Comparison of ENCODE assay signal across 11 cellular contexts in the genomic region with DNA sequence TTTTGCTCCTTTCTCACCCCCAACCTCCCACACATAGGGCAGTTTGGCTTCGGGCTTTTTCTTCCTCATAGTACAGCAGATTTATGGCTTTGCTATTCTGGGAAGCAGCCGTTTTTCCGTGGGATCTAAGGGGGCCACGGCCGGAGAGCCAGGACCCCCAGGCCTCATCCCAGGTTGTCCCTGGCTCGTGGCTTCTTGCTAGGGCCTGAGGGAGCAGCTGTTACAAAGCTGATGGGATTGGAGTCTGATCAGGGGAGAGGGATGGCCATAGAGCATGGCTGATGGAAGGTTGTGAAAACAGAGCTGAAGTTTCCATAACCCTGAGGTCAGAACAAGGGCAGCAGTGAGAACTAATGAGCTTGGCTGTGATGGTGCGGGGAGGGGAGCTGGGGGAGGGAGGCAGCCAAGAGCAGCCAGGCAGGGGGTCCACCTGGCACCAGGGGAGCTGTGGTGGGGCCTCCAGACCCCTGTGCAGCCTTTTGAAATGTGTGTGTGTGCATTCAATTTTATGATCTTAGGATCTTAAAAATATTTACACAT.
DNase-seq lines count a peak whose midpoint lies in the region; ATAC-seq and TF ChIP-seq lines count a peak whose summit lies in the region.
"Had no signal": no experiment of that assay in that cellular context is flagged by ENCODE, and none has a peak within 500 bp of the region (broad histone marks: within the 10 kb centered on the region; RNA-seq: fewer than 3 reads in every experiment).

No MANE protein-coding gene starts in this region.

- H3K9me3 ChIP-seq in mammary epithelial cell (replicated peaks; ENCODE audit: insufficient read depth, low read length) (no peaks in the 10 kb centered on the region), right lobe of liver (no peaks in the 10 kb centered on the region), tibial nerve (no peaks in the 10 kb centered on the region), OCI-LY7 (ENCODE audit: low read length) (no peaks in the 10 kb centered on the region)
- no peaks in the 10 kb centered on the region for H3K9me3 ChIP-seq in CD8-positive, alpha-beta T cell (ENCODE audit: low read length)

- peaks cover 2% of the 10 kb centered on the region for H3K27me3 Mint-ChIP-seq in CD8-positive, alpha-beta T cell (ENCODE audit: low read depth)

- peak overlapping the region; percentile 54 for H2AFZ ChIP-seq in mammary epithelial cell (ENCODE audit: low read depth, low read length)
- no peak overlapping the region for H2AFZ ChIP-seq in OCI-LY7 (ENCODE audit: low read length)

- no peaks in the 10 kb centered on the region for H3K79me2 ChIP-seq in mammary epithelial cell (ENCODE audit: insufficient read depth, low read length)
- no peaks in the 10 kb centered on the region for H3K79me2 ChIP-seq in OCI-LY7 (ENCODE audit: insufficient read depth, low read depth, low read length)

- intact Hi-C loops in mammary epithelial cell (cut with micrococcal nuclease) (no loop called here), right lobe of liver (cut with DNase I) (no loop called here), OCI-LY7 (cut with micrococcal nuclease; ENCODE audit: unreplicated experiment) (no loop called here)
- intact Hi-C loops in CD8-positive, alpha-beta T cell (cut with DNase I, micrococcal nuclease) = no loop called here

- TF ChIP-seq POLR2A in right lobe of liver (IDR thresholded peaks at IDR 0.05) = no peak
- no peak for TF ChIP-seq POLR2A in tibial nerve (IDR thresholded peaks at IDR 0.05)

- DNase-seq in NCI-H2171 treated with DMSO at 0.1 percent for 48 hours (lab: John Stamatoyannopoulos, UW) (peak; percentile 55), NCI-H2171 (lab: John Stamatoyannopoulos, UW) (no peak), mammary epithelial cell (no peak), right lobe of liver (no peak), tibial nerve (ENCODE audit: low spot score in 2 of 2) (no peak), OCI-LY7 (ENCODE audit: low spot score) (no peak)
- DNase-seq in CD8-positive, alpha-beta T cell = no peak
- DNase-seq: ACHN; effector memory CD4-positive, alpha-beta T cell; T-cell had no signal

- ATAC-seq in right lobe of liver (peak; percentile 38 to 70 (median 60)), HG02571 (IDR thresholded peaks at IDR 0.05; ENCODE audit: unreplicated experiment) (no peak)
- no peak for ATAC-seq in CD8-positive, alpha-beta T cell
- ATAC-seq: T-cell had no signal

- H3K4me3 ChIP-seq in mammary epithelial cell (replicated peaks in 1 of 3; ENCODE audit: insufficient read depth in 1 of 3, low read depth in 2 of 3, low read length in 3 of 3) (no peak overlapping the region), right lobe of liver (peak overlapping the region; percentile 33 to 52 (median 42)), tibial nerve (peak overlapping the region in 2 of 4 donors; percentile 4 to 42), OCI-LY7 (ENCODE audit: low read depth, low read length, poor library complexity, severe bottlenecking) (no peak overlapping the region)
- no peak overlapping the region for H3K4me3 ChIP-seq in CD8-positive, alpha-beta T cell (ENCODE audit: low read depth, low read length)

- H3K4me2 ChIP-seq in mammary epithelial cell (ENCODE audit: insufficient read depth, low read depth, low read length) = peak overlapping the region; percentile 63
- no peak overlapping the region for H3K4me2 ChIP-seq in OCI-LY7 (ENCODE audit: low read length)

- H3K27ac ChIP-seq in mammary epithelial cell (ENCODE audit: insufficient read depth, low read depth, low read length) (no peak overlapping the region), right lobe of liver (peak overlapping the region; percentile 12 to 69 (median 55)), tibial nerve (peak overlapping the region in 3 of 4 donors; percentile 13 to 54 (median 47)), OCI-LY7 (ENCODE audit: low read depth, low read length, poor library complexity, severe bottlenecking) (no peak overlapping the region)
- no peak overlapping the region for H3K27ac ChIP-seq in CD8-positive, alpha-beta T cell (ENCODE audit: low read depth, low read length)

- H3K9me3 Mint-ChIP-seq in CD8-positive, alpha-beta T cell = no peaks in the 10 kb centered on the region
- H3K9me3 Mint-ChIP-seq: T-cell had no signal

- POLR2A ChIA-PET in OCI-LY7 (lab: Charles Lee) = interaction anchor here (0.5 kb wide), 1 partner anchor 31 kb away, joined by 3 read pairs; no protein-coding TSS in a partner anchor
- POLR2A ChIA-PET in CD8-positive, alpha-beta T cell (lab: Charles Lee) = no interaction called here

- H3K4me1 Mint-ChIP-seq in CD8-positive, alpha-beta T cell (ENCODE audit: low read depth) = no peaks in the 10 kb centered on the region

- dilution Hi-C loops in mammary epithelial cell (cut with HindIII; ENCODE audit: low sequenced_read_pairs) = no loop called here

- CTCF ChIA-PET in mammary epithelial cell (lab: Charles Lee; ENCODE audit: low non-redundant PET) (no interaction called here), OCI-LY7 (lab: Charles Lee; ENCODE audit: unreplicated experiment) (interaction anchor here (1.0 kb wide), 1 partner anchor 26 kb away, joined by 4 read pairs; no protein-coding TSS in a partner anchor)
- CTCF ChIA-PET in CD8-positive, alpha-beta T cell (lab: Charles Lee) = no interaction called here

- 15% methylated on average over 7 of the region's 7 CpGs for WGBS in mammary epithelial cell (ENCODE audit: low coverage, missing lambda C conversion rate)
- 18% methylated on average over 7 of the region's 7 CpGs for WGBS in right lobe of liver (ENCODE audit: insufficient coverage, low coverage, low lambda C conversion rate, missing lambda C conversion rate)
- WGBS in tibial nerve, 2 donors = 16 to 18% methylated on average over 7 of the region's 7 CpGs

- no peaks in the 10 kb centered on the region for H3K27me3 ChIP-seq in mammary epithelial cell (ENCODE audit: insufficient read depth, low read length)
- no peaks in the 10 kb centered on the region for H3K27me3 ChIP-seq in right lobe of liver
- no peaks in the 10 kb centered on the region for H3K27me3 ChIP-seq in tibial nerve
- H3K27me3 ChIP-seq in CD8-positive, alpha-beta T cell (ENCODE audit: insufficient read depth, low read length) = no peaks in the 10 kb centered on the region

- H3K36me3 Mint-ChIP-seq in CD8-positive, alpha-beta T cell = no peaks in the 10 kb centered on the region
- H3K36me3 Mint-ChIP-seq: T-cell had no signal

- BruUV-seq in mammary epithelial cell (replicated peaks; lab: Mats Ljungman, UMichigan) (no TSS peak), OCI-LY7 (replicated peaks; lab: Mats Ljungman, UMichigan) (no TSS peak)

- TF ChIP-seq CTCF in mammary epithelial cell (conservative IDR thresholded peaks at IDR 0.05 in 1 of 2, IDR thresholded peaks at IDR 0.05 in 1 of 2; ENCODE audit: extremely low read depth in 1 of 2, insufficient read depth in 1 of 2, low read depth in 1 of 2, low read length in 2 of 2) (no peak), right lobe of liver (IDR thresholded peaks at IDR 0.05) (no peak), tibial nerve (IDR thresholded peaks at IDR 0.05) (no peak), OCI-LY7 (conservative IDR thresholded peaks at IDR 0.05; ENCODE audit: low read length) (no peak)
- no peak for TF ChIP-seq CTCF in CD8-positive, alpha-beta T cell (IDR thresholded peaks at IDR 0.05)

- H4K20me1 ChIP-seq in mammary epithelial cell (ENCODE audit: insufficient read depth, low read length) = no peaks in the 10 kb centered on the region
- no peaks in the 10 kb centered on the region for H4K20me1 ChIP-seq in OCI-LY7 (ENCODE audit: insufficient read depth, low read length)

- H3K4me3 Mint-ChIP-seq in CD8-positive, alpha-beta T cell = no peak overlapping the region
- H3K4me3 Mint-ChIP-seq: T-cell had no signal

- H3K4me1 ChIP-seq in mammary epithelial cell (ENCODE audit: insufficient read depth, low read length) (no peaks in the 10 kb centered on the region), right lobe of liver (peaks cover 0 to 17% (median 0%) of the 10 kb centered on the region in 4 donors), tibial nerve (peaks cover 0 to 19% (median 9%) of the 10 kb centered on the region in 4 donors), OCI-LY7 (ENCODE audit: insufficient read depth, low read length, poor library complexity, severe bottlenecking) (no peaks in the 10 kb centered on the region)
- no peaks in the 10 kb centered on the region for H3K4me1 ChIP-seq in CD8-positive, alpha-beta T cell (ENCODE audit: insufficient read depth, low read length)

- H3K36me3 ChIP-seq in mammary epithelial cell (ENCODE audit: insufficient read depth, low read length) (no peaks in the 10 kb centered on the region), right lobe of liver (no peaks in the 10 kb centered on the region), tibial nerve (no peaks in the 10 kb centered on the region), OCI-LY7 (ENCODE audit: insufficient read depth, low read length) (no peaks in the 10 kb centered on the region)
- H3K36me3 ChIP-seq in CD8-positive, alpha-beta T cell (ENCODE audit: insufficient read depth, low read length) = no peaks in the 10 kb centered on the region

- H3K9ac ChIP-seq in mammary epithelial cell (ENCODE audit: insufficient read depth, low read length) = no peak overlapping the region

- in situ Hi-C loops in mammary epithelial cell (cut with MboI; ENCODE audit: low sequenced_read_pairs in 2 of 2) = no loop called here

- no peak for TF ChIP-seq EP300 in tibial nerve (IDR thresholded peaks at IDR 0.05)

- H3K9me2 ChIP-seq in OCI-LY7 (ENCODE audit: insufficient read depth, low read length) = no peaks in the 10 kb centered on the region

- no peak overlapping the region for H3K27ac Mint-ChIP-seq in CD8-positive, alpha-beta T cell
- H3K27ac Mint-ChIP-seq: T-cell had no signal

Comparison
In these comparisons a context has a peak if more than half of its experiments do, and no peak if none do; other contexts are left out.
1. H3K27ac ChIP-seq: peak in right lobe of liver (3 of 3) and tibial nerve (3 of 4); none in mammary epithelial cell (single experiment), OCI-LY7 (single experiment) and CD8-positive, alpha-beta T cell (single experiment).
2. H3K4me3 ChIP-seq: peak in right lobe of liver (3 of 3); none in mammary epithelial cell (0 of 3), OCI-LY7 (single experiment) and CD8-positive, alpha-beta T cell (single experiment).
3. ATAC-seq: peak in right lobe of liver (4 of 4); none in CD8-positive, alpha-beta T cell (single experiment) and HG02571 (single experiment).